ENCODE assay signal across 18 cellular contexts in genomic region chr3:44960387-44961026, GRCh38. TPM values are rescaled to one million over a fixed set of nuclear protein-coding genes. Genes with fewer than 3 reads are reported as not detected.
DNase-seq lines count a peak whose midpoint lies in the region; ATAC-seq and TF ChIP-seq lines count a peak whose summit lies in the region.
"Had no signal": no experiment of that assay in that cellular context is flagged by ENCODE, and none has a peak within 500 bp of the region (broad histone marks: within the 10 kb centered on the region; RNA-seq: fewer than 3 reads in every experiment).

No MANE protein-coding gene starts in this region.

- H3K27me3 ChIP-seq in IMR-90 (ENCODE audit: control insufficient read depth, insufficient read depth, low read length) (no peaks in the 10 kb centered on the region), HAP-1 (ENCODE audit: low read depth) (no peaks in the 10 kb centered on the region)
- H3K27me3 ChIP-seq: upper lobe of right lung had no signal

- no peak overlapping the region for H2BK5ac ChIP-seq in IMR-90 (ENCODE audit: low read depth, low read length, poor library complexity, severe bottlenecking)

- no peak overlapping the region for H4K8ac ChIP-seq in IMR-90 (ENCODE audit: low read depth in 2 of 2, low read length in 2 of 2)

- no peak overlapping the region for H2BK20ac ChIP-seq in IMR-90 (ENCODE audit: low read depth, low read length)

- H3K18ac ChIP-seq in IMR-90 (ENCODE audit: low read depth, low read length), result no peak overlapping the region

- dilution Hi-C loops in IMR-90 (cut with HindIII; ENCODE audit: low sequenced_read_pairs, unreplicated experiment), result no loop called here

- no peak overlapping the region for H3K23ac ChIP-seq in IMR-90 (ENCODE audit: low read depth, low read length)

- DNase-seq in AML-193 (lab: John Stamatoyannopoulos, UW) (peak; percentile 69 to 76), IMR-90 (peak; percentile 50), fibroblast of mammary gland (ENCODE audit: low read depth) (peak; percentile 84), HAP-1 (ENCODE audit: low spot score in 2 of 2) (no peak)
- DNase-seq: activated CD4-positive, CD25-positive, alpha-beta regulatory T cell; activated T-cell treated with anti-CD3 and anti-CD28 coated beads for 4 hours; amniotic stem cell; DMS153; left ventricle myocardium superior; MM.1S; naive B cell; NCI-H2171; upper lobe of right lung had no signal

- POLR2A ChIA-PET in IMR-90 (lab: Charles Lee; ENCODE audit: unreplicated experiment), result no interaction called here

- no peak overlapping the region for H2AFZ ChIP-seq in IMR-90 (replicated peaks; ENCODE audit: low read length, poor library complexity)

- H2BK120ac ChIP-seq in IMR-90 (ENCODE audit: low read depth, low read length), result no peak overlapping the region

- ATAC-seq in GM18873 (IDR thresholded peaks at IDR 0.05; ENCODE audit: low FRiP score, unreplicated experiment), result peak; percentile 43
- ATAC-seq in IMR-90 (ENCODE audit: low read depth), result peak; percentile 25
- no peak for ATAC-seq in GM21423 (IDR thresholded peaks at IDR 0.05; ENCODE audit: unreplicated experiment)
- no peak for ATAC-seq in GM19324 (IDR thresholded peaks at IDR 0.05; ENCODE audit: low FRiP score, unreplicated experiment)
- ATAC-seq in GM19463 (IDR thresholded peaks at IDR 0.05; ENCODE audit: unreplicated experiment), result no peak
- ATAC-seq: left ventricle myocardium superior, upper lobe of right lung had no signal

- no peak for TF ChIP-seq POLR2A in IMR-90 (IDR thresholded peaks at IDR 0.05; ENCODE audit: low read depth, low read length)

- intact Hi-C loops in IMR-90 (cut with micrococcal nuclease), result no loop called here

- H4K5ac ChIP-seq in IMR-90 (ENCODE audit: low read depth, low read length), result no peak overlapping the region

- CTCF ChIA-PET in IMR-90 (lab: Yijun Ruan, JAX), result interaction anchor here (0.6 to 1.0 kb wide), 2 partner anchors 12 to 41 kb away, joined by 3 to 4 read pairs; no protein-coding TSS in a partner anchor

- H3K9me3 ChIP-seq in IMR-90 (ENCODE audit: control insufficient read depth, insufficient read depth, low read length) (no peaks in the 10 kb centered on the region), HAP-1 (no peaks in the 10 kb centered on the region)
- H3K9me3 ChIP-seq: upper lobe of right lung had no signal

- peaks cover 37 to 93% of the 10 kb centered on the region in 2 experiments for H3K79me1 ChIP-seq in IMR-90 (ENCODE audit: low read depth in 1 of 2, low read length in 2 of 2)

- WGBS in IMR-90 (ENCODE audit: extremely low coverage in 2 of 2, insufficient read length in 1 of 2), 2 experiments, result 100% methylated on average over 1 of the region's 3 CpGs; no CpG with 5 or more reads in 1 of the 2 experiments

- H2BK15ac ChIP-seq in IMR-90 (ENCODE audit: low read depth, low read length), result no peak overlapping the region

- H3K36me3 ChIP-seq in IMR-90 (ENCODE audit: control insufficient read depth, insufficient read depth, low read length) (peaks cover 20% of the 10 kb centered on the region), HAP-1 (replicated peaks) (0 out of 2 replicates have a peak, but pooled peaks cover 3% of the 10 kb centered on the region)

- no peak overlapping the region for H2AK5ac ChIP-seq in IMR-90 (ENCODE audit: low read depth, low read length)

- no TSS peak for BruUV-seq in IMR-90 (replicated peaks; lab: Mats Ljungman, UMichigan)

- H3K9ac ChIP-seq in IMR-90 (ENCODE audit: low read depth, low read length), result no peak overlapping the region

- no peak overlapping the region for H3K56ac ChIP-seq in IMR-90 (ENCODE audit: extremely low read depth, insufficient read depth, low read length)

- no peak overlapping the region for H4K91ac ChIP-seq in IMR-90 (ENCODE audit: insufficient read depth, low read depth, low read length)

- H2AK9ac ChIP-seq in IMR-90 (replicated peaks; ENCODE audit: low read depth, low read length, poor library complexity), result no peak overlapping the region

- in situ Hi-C loops in IMR-90 (cut with MboI; ENCODE audit: low sequenced_read_pairs) (no loop called here), HAP-1 (cut with MboI; ENCODE audit: low sequenced_read_pairs) (no loop called here)

- TF ChIP-seq RAD21 in IMR-90 (IDR thresholded peaks at IDR 0.05; ENCODE audit: low read length), result no peak

- H3K9me1 ChIP-seq in IMR-90 (ENCODE audit: insufficient read depth, low read length), result peaks cover 24% of the 10 kb centered on the region

- TF ChIP-seq CTCF in IMR-90 (conservative IDR thresholded peaks at IDR 0.05; ENCODE audit: low read depth, low read length) (no peak), fibroblast of mammary gland (conservative IDR thresholded peaks at IDR 0.05; ENCODE audit: control insufficient read depth, insufficient read depth, low read depth, low read length) (no peak)

- H3K4me3 ChIP-seq in IMR-90 (ENCODE audit: insufficient read depth, low read depth, low read length) (no peak overlapping the region), fibroblast of mammary gland (ENCODE audit: control insufficient read depth, low read depth, low read length) (no peak overlapping the region), HAP-1 (no peak overlapping the region)
- H3K4me3 ChIP-seq: upper lobe of right lung had no signal

- no peak overlapping the region for H3K14ac ChIP-seq in IMR-90 (replicated peaks; ENCODE audit: low read depth, low read length)

- H3K4ac ChIP-seq in IMR-90 (ENCODE audit: low read depth, low read length), result no peak overlapping the region

- H3K4me2 ChIP-seq in IMR-90 (ENCODE audit: low read depth, low read length), result no peak overlapping the region

- H3K4me1 ChIP-seq in IMR-90 (ENCODE audit: control insufficient read depth, insufficient read depth, low read length), result peaks cover 14% of the 10 kb centered on the region
- H3K4me1 ChIP-seq in HAP-1, result peaks cover 12% of the 10 kb centered on the region

- H4K20me1 ChIP-seq in IMR-90 (ENCODE audit: insufficient read depth, low read length), result peaks cover 62% of the 10 kb centered on the region

- H3K27ac ChIP-seq in IMR-90 (ENCODE audit: insufficient read depth, low read length), result no peak overlapping the region
- H3K27ac ChIP-seq: epithelial cell of prostate, upper lobe of right lung had no signal

TF ChIP-seq in IMR-90, 13 proteins besides CTCF, POLR2A, EP300 and RAD21:
- TF ChIP-seq RCOR1 (IDR thresholded peaks at IDR 0.05; ENCODE audit: insufficient replicate concordance, low read length), result no peak
- TF ChIP-seq ELK1 (IDR thresholded peaks at IDR 0.05; ENCODE audit: borderline replicate concordance, low read depth, low read length), result no peak
- TF ChIP-seq BHLHE40 (IDR thresholded peaks at IDR 0.05; ENCODE audit: low read depth, low read length), result no peak
- TF ChIP-seq, protein P1, sequence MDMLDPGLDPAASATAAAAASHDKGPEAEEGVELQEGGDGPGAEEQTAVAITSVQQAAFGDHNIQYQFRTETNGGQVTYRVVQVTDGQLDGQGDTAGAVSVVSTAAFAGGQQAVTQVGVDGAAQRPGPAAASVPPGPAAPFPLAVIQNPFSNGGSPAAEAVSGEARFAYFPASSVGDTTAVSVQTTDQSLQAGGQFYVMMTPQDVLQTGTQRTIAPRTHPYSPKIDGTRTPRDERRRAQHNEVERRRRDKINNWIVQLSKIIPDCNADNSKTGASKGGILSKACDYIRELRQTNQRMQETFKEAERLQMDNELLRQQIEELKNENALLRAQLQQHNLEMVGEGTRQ (IDR thresholded peaks at IDR 0.05; ENCODE audit: low read depth, low read length), result no peak
- no peak for TF ChIP-seq FOS (IDR thresholded peaks at IDR 0.05; ENCODE audit: low read depth, low read length)
- no peak for TF ChIP-seq NFE2L2 (IDR thresholded peaks at IDR 0.05; ENCODE audit: low read depth, low read length)
- no peak for TF ChIP-seq SMC3 (IDR thresholded peaks at IDR 0.05; ENCODE audit: low read depth, low read length)
- TF ChIP-seq MAZ (IDR thresholded peaks at IDR 0.05; ENCODE audit: borderline replicate concordance, low read depth, low read length), result no peak
- TF ChIP-seq RFX5 (IDR thresholded peaks at IDR 0.05; ENCODE audit: low read depth, low read length), result no peak
- no peak for TF ChIP-seq MXI1 (IDR thresholded peaks at IDR 0.05; ENCODE audit: borderline replicate concordance, low read depth, low read length)
- TF ChIP-seq MAFK (IDR thresholded peaks at IDR 0.05; ENCODE audit: low read depth, low read length), result 0 out of 2 replicates have a peak, but pooled peaks have one; percentile 14
- TF ChIP-seq CEBPB (IDR thresholded peaks at IDR 0.05; ENCODE audit: low read depth, low read length), result peak; percentile 64
- TF ChIP-seq CHD1 (IDR thresholded peaks at IDR 0.05; ENCODE audit: low read depth, low read length), result no peak

RNA-seq across cellular contexts. Expression of gene ZDHHC3, which starts 15.5 kb away (rescaled TPM):
- total RNA-seq in IMR-90 (2012; rRNA removed), result 57.2 and 57.7 TPM in 2 replicates
- 58.0 and 59.6 TPM in 2 replicates for polyA plus RNA-seq in IMR-90 (2012; rRNA removed)
- polyA plus RNA-seq in IMR-90 (2012; cell fraction: cytosol; rRNA removed), result 36.8 and 44.6 TPM in 2 replicates
- 30.2 and 63.6 TPM in 2 replicates for polyA plus RNA-seq in IMR-90 (2012; cell fraction: nucleus; rRNA removed; ENCODE audit: low replicate concordance)

RNA-seq across cellular contexts. Expression of gene EXOSC7, which starts 15.5 kb away (rescaled TPM):
- 62.2 and 96.9 TPM in 2 replicates for total RNA-seq in IMR-90 (2012; rRNA removed)
- polyA plus RNA-seq in IMR-90 (2012; rRNA removed), result 52.8 and 61.6 TPM in 2 replicates
- 39.4 and 46.8 TPM in 2 replicates for polyA plus RNA-seq in IMR-90 (2012; cell fraction: cytosol; rRNA removed)
- polyA plus RNA-seq in IMR-90 (2012; cell fraction: nucleus; rRNA removed; ENCODE audit: low replicate concordance), result 22.4 and 65.7 TPM in 2 replicates

Comparison
In these comparisons a context has a peak if more than half of its experiments do, and no peak if none do; other contexts are left out.
1. DNase-seq: peak in AML-193 (2 of 2), IMR-90 (single experiment) and fibroblast of mammary gland (single experiment); none in HAP-1 (0 of 2).
2. ATAC-seq: peak in GM18873 (single experiment) and IMR-90 (single experiment); none in GM21423 (single experiment), GM19324 (single experiment) and GM19463 (single experiment).